18 cellular contexts compared by ENCODE assay signal in the genomic region with DNA sequence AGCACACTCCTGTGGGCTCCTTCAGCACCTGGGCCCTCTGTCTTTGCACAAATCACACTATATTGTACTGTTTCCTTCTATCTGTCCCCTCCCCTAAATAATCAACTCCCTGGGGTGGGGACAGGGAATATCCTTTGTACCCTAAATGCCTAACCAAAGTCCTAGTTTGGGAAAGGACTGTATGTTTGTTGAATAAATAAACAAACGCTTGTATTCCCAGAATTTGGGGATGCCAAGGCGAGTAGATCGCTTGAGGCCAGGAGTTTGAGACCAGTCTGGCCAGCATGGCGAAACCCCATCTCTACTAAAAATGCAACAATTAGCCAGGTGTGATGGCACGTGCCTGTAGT.
DNase-seq lines count a peak whose midpoint lies in the region; ATAC-seq and TF ChIP-seq lines count a peak whose summit lies in the region.
"Had no signal": no experiment of that assay in that cellular context is flagged by ENCODE, and none has a peak within 500 bp of the region (broad histone marks: within the 10 kb centered on the region; RNA-seq: fewer than 3 reads in every experiment).

No MANE protein-coding gene starts in this region.

- no peak for DNase-seq in left ventricle myocardium inferior
- DNase-seq in cardiac septum (ENCODE audit: low spot score): no peak
- DNase-seq in choroid plexus epithelial cell (ENCODE audit: low read depth): no peak
- no peak for DNase-seq in mesothelial cell of epicardium (ENCODE audit: low spot score in 2 of 2, unreplicated experiment in 2 of 2)
- no peak for DNase-seq in upper lobe of right lung
- DNase-seq in nucleus accumbens (lab: John Stamatoyannopoulos, UW): no peak
- DNase-seq: activated CD4-positive, CD25-positive, alpha-beta regulatory T cell treated with anti-CD3 and anti-CD28 coated beads, Interleukin-2, amount 50 U/mL, for 72 hours; activated CD8-positive, alpha-beta memory T cell treated with anti-CD3 and anti-CD28 coated beads, Interleukin-2, amount 10 ng/mL, durations not matched to agents 7 days and 5 days; activated effector memory CD4-positive, alpha-beta T cell treated with Interleukin-2 at 50 U/mL for 16 hours; CD4-positive, alpha-beta memory T cell; DMS79 treated with DMSO at 0.1 percent for 48 hours; naive thymus-derived CD8-positive, alpha-beta T cell; NCI-H82; T-helper 9 cell; thyroid gland had no signal

- H3K36me3 Mint-ChIP-seq in mesothelial cell of epicardium: peaks cover 51% of the 10 kb centered on the region
- H3K36me3 Mint-ChIP-seq: activated CD8-positive, alpha-beta memory T cell treated with anti-CD3 and anti-CD28 coated beads, Interleukin-2, amount 10 ng/mL, durations not matched to agents 7 days and 5 days; CD4-positive, alpha-beta memory T cell; naive thymus-derived CD8-positive, alpha-beta T cell had no signal

- no peak overlapping the region for H3K4me3 Mint-ChIP-seq in mesothelial cell of epicardium
- H3K4me3 Mint-ChIP-seq: activated CD8-positive, alpha-beta memory T cell treated with anti-CD3 and anti-CD28 coated beads, Interleukin-2, amount 10 ng/mL, durations not matched to agents 7 days and 5 days; CD4-positive, alpha-beta memory T cell; naive thymus-derived CD8-positive, alpha-beta T cell had no signal

- peaks cover 66% of the 10 kb centered on the region for H3K36me3 ChIP-seq in left ventricle myocardium inferior
- H3K36me3 ChIP-seq in upper lobe of right lung: peaks cover 74% of the 10 kb centered on the region

- H3K4me3 ChIP-seq in left ventricle myocardium inferior: no peak overlapping the region
- H3K4me3 ChIP-seq in choroid plexus epithelial cell (ENCODE audit: low read depth, low read length): no peak overlapping the region
- no peak overlapping the region for H3K4me3 ChIP-seq in upper lobe of right lung
- H3K4me3 ChIP-seq: SK-N-MC, thyroid gland had no signal

- no peaks in the 10 kb centered on the region for H3K27me3 Mint-ChIP-seq in mesothelial cell of epicardium (ENCODE audit: low read depth)

- H3K27ac Mint-ChIP-seq in mesothelial cell of epicardium: peak overlapping the region; percentile 89
- H3K27ac Mint-ChIP-seq: activated CD8-positive, alpha-beta memory T cell treated with anti-CD3 and anti-CD28 coated beads, Interleukin-2, amount 10 ng/mL, durations not matched to agents 7 days and 5 days; CD4-positive, alpha-beta memory T cell; naive thymus-derived CD8-positive, alpha-beta T cell had no signal

- H3K4me1 ChIP-seq in left ventricle myocardium inferior: peaks cover 58% of the 10 kb centered on the region
- H3K4me1 ChIP-seq in upper lobe of right lung: peaks cover 8% of the 10 kb centered on the region
- H3K4me1 ChIP-seq: thyroid gland had no signal

- intact Hi-C loops in left ventricle myocardium inferior (cut with micrococcal nuclease) (no loop called here), cardiac septum (cut with DNase I) (no loop called here), upper lobe of right lung (cut with DNase I) (no loop called here)

- H3K9me3 ChIP-seq in left ventricle myocardium inferior (replicated peaks): no peaks in the 10 kb centered on the region
- no peaks in the 10 kb centered on the region for H3K9me3 ChIP-seq in upper lobe of right lung
- H3K9me3 ChIP-seq: thyroid gland had no signal

- TF ChIP-seq CTCF in left ventricle myocardium inferior (IDR thresholded peaks at IDR 0.05; ENCODE audit: borderline replicate concordance): no peak
- peak; percentile 45 for TF ChIP-seq CTCF in choroid plexus epithelial cell (conservative IDR thresholded peaks at IDR 0.05; ENCODE audit: low read depth, low read length)
- no peak for TF ChIP-seq CTCF in mesothelial cell of epicardium (IDR thresholded peaks at IDR 0.05; ENCODE audit: unreplicated experiment)
- TF ChIP-seq CTCF in upper lobe of right lung (IDR thresholded peaks at IDR 0.05): no peak

- no peak for ATAC-seq in upper lobe of right lung
- ATAC-seq in HG02938 (IDR thresholded peaks at IDR 0.05; ENCODE audit: unreplicated experiment): no peak
- ATAC-seq in GM21717 (IDR thresholded peaks at IDR 0.05; ENCODE audit: unreplicated experiment): no peak
- ATAC-seq: activated CD8-positive, alpha-beta memory T cell treated with anti-CD3 and anti-CD28 coated beads, Interleukin-2, amount 10 ng/mL, durations not matched to agents 7 days and 5 days; naive thymus-derived CD8-positive, alpha-beta T cell had no signal

- H3K27me3 ChIP-seq in left ventricle myocardium inferior (ENCODE audit: low read depth): no peaks in the 10 kb centered on the region
- no peaks in the 10 kb centered on the region for H3K27me3 ChIP-seq in upper lobe of right lung
- H3K27me3 ChIP-seq: thyroid gland had no signal

- H3K27ac ChIP-seq in left ventricle myocardium inferior (replicated peaks): peak overlapping the region; percentile 82
- H3K27ac ChIP-seq in upper lobe of right lung: peak overlapping the region; percentile 45
- H3K27ac ChIP-seq: SK-N-MC had no signal

- peaks cover 4% of the 10 kb centered on the region for H3K9me3 Mint-ChIP-seq in mesothelial cell of epicardium
- H3K9me3 Mint-ChIP-seq: CD4-positive, alpha-beta memory T cell; naive thymus-derived CD8-positive, alpha-beta T cell had no signal

- peaks cover 11% of the 10 kb centered on the region for H3K4me1 Mint-ChIP-seq in mesothelial cell of epicardium
